Comparison of ENCODE assay signal across 8 cellular contexts in genomic region chr6:53348436-53349208, GRCh38. TPM values are rescaled to one million over a fixed set of nuclear protein-coding genes. Genes with fewer than 3 reads are reported as not detected.
A peak's percentile ranks its signal among the peaks of the same experiment; 100 is the strongest.
DNase-seq lines count a peak whose midpoint lies in the region; ATAC-seq and TF ChIP-seq lines count a peak whose summit lies in the region.

TSS of gene ELOVL5 (minus strand) at chr6:53348950. CDS start at chr6:53295699, 53,251 bp downstream.

- H3K27ac ChIP-seq in cardiac muscle cell = peak within 1 kb of the TSS; percentile 96
- peak within 1 kb of the TSS; percentile 96 to 99 (median 98) for H3K27ac ChIP-seq in upper lobe of left lung

- intact Hi-C loops in posterior cingulate gyrus (cut with DNase I) = loop anchor here (1.0 to 5.0 kb wide), 2 partner anchors 11 to 46 kb away; no protein-coding TSS in a partner anchor

- H3K27me3 Mint-ChIP-seq in activated naive CD8-positive, alpha-beta T cell treated with anti-CD3 and anti-CD28 coated beads, Interleukin-2, amount 50 U/mL, for 24 hours = no peaks in the 10 kb centered on the region

- H3K36me3 Mint-ChIP-seq in activated naive CD8-positive, alpha-beta T cell treated with anti-CD3 and anti-CD28 coated beads, Interleukin-2, amount 50 U/mL, for 24 hours (ENCODE audit: low read depth) = peaks cover 21% of the 10 kb centered on the region

- TF ChIP-seq POLR2A in upper lobe of left lung (IDR thresholded peaks at IDR 0.05) = peak; percentile 39 to 93 (median 86)

- DNase-seq in GM10266 (ENCODE audit: extremely low spot score) = peak; percentile 90
- peak; percentile 92 to 99 (median 97) for DNase-seq in NCI-H1417 (lab: John Stamatoyannopoulos, UW)
- peak; percentile 90 for DNase-seq in SW480 (ENCODE audit: low spot score)
- DNase-seq in activated naive CD8-positive, alpha-beta T cell treated with anti-CD3 and anti-CD28 coated beads, Interleukin-2, amount 50 U/mL, for 24 hours = peak; percentile 98
- DNase-seq in cardiac muscle cell (ENCODE audit: low read depth in 1 of 2, low spot score in 1 of 2) = peak; percentile 94 to 100
- peak; percentile 96 to 100 (median 98) for DNase-seq in posterior cingulate gyrus
- peak; percentile 99 to 100 for DNase-seq in upper lobe of left lung

- peak within 1 kb of the TSS; percentile 97 for H3K4me3 ChIP-seq in cardiac muscle cell
- H3K4me3 ChIP-seq in upper lobe of left lung = peak within 1 kb of the TSS; percentile 70 to 94 (median 78)

- peaks cover 9% of the 10 kb centered on the region for H3K4me1 ChIP-seq in cardiac muscle cell (ENCODE audit: low read depth)
- peaks cover 8 to 29% (median 15%) of the 10 kb centered on the region in 4 donors for H3K4me1 ChIP-seq in upper lobe of left lung

- peaks cover 47% of the 10 kb centered on the region for H3K4me1 Mint-ChIP-seq in activated naive CD8-positive, alpha-beta T cell treated with anti-CD3 and anti-CD28 coated beads, Interleukin-2, amount 50 U/mL, for 24 hours

- WGBS in upper lobe of left lung, 2 donors = 0 to 1% methylated on average over 28 to 29 of the region's 89 CpGs

- peak; percentile 81 for ATAC-seq in HG02678 (IDR thresholded peaks at IDR 0.05; ENCODE audit: unreplicated experiment)
- peak; percentile 82 for ATAC-seq in activated naive CD8-positive, alpha-beta T cell treated with anti-CD3 and anti-CD28 coated beads, Interleukin-2, amount 50 U/mL, for 24 hours
- peak; percentile 90 to 95 for ATAC-seq in upper lobe of left lung (ENCODE audit: low FRiP score in 2 of 2)

- peak; percentile 3 for TF ChIP-seq CTCF in GM10266 (IDR thresholded peaks at IDR 0.05; ENCODE audit: control insufficient read depth, insufficient read depth, low read depth, missing control alignments)
- TF ChIP-seq CTCF in cardiac muscle cell (IDR thresholded peaks at IDR 0.05; ENCODE audit: low read depth, low read length) = no peak
- peak in 1 of 6 experiments; percentile 18 for TF ChIP-seq CTCF in upper lobe of left lung (IDR thresholded peaks at IDR 0.05)

- no peaks in the 10 kb centered on the region for H3K9me3 Mint-ChIP-seq in activated naive CD8-positive, alpha-beta T cell treated with anti-CD3 and anti-CD28 coated beads, Interleukin-2, amount 50 U/mL, for 24 hours

- H3K36me3 ChIP-seq in cardiac muscle cell (no peaks in the 10 kb centered on the region), upper lobe of left lung (no peaks in the 10 kb centered on the region)

- H3K27ac Mint-ChIP-seq in activated naive CD8-positive, alpha-beta T cell treated with anti-CD3 and anti-CD28 coated beads, Interleukin-2, amount 50 U/mL, for 24 hours = peak within 1 kb of the TSS; percentile 88

- peak in 1 of 4 donors; percentile 73 for TF ChIP-seq EP300 in upper lobe of left lung (IDR thresholded peaks at IDR 0.05)

- no peaks in the 10 kb centered on the region for H3K27me3 ChIP-seq in cardiac muscle cell
- no peaks in the 10 kb centered on the region for H3K27me3 ChIP-seq in upper lobe of left lung

- peak within 1 kb of the TSS; percentile 95 for H3K4me3 Mint-ChIP-seq in activated naive CD8-positive, alpha-beta T cell treated with anti-CD3 and anti-CD28 coated beads, Interleukin-2, amount 50 U/mL, for 24 hours

- H3K9me3 ChIP-seq in cardiac muscle cell (ENCODE audit: low read depth) = no peaks in the 10 kb centered on the region
- no peaks in the 10 kb centered on the region for H3K9me3 ChIP-seq in upper lobe of left lung

RNA-seq across cellular contexts. Expression of gene ELOVL5, which starts in this region (rescaled TPM):
- total RNA-seq in cardiac muscle cell = 37.2 and 39.4 TPM in 2 replicates
- 50.1 and 54.1 TPM in 2 replicates for polyA plus RNA-seq in cardiac muscle cell
- total RNA-seq in upper lobe of left lung = 100 to 1,000 TPM in 2 of 6 donors, 10 to 100 TPM in 4; 67.1 to 132 (median 81.2) TPM

Comparison
In these comparisons a context has a peak if more than half of its experiments do, and no peak if none do; other contexts are left out.
1. Peak in every context shown above with its lines: DNase-seq, ATAC-seq, H3K4me3 ChIP-seq and H3K27ac ChIP-seq.